ENCODE assay signal across 1 cellular context in the genomic region with DNA sequence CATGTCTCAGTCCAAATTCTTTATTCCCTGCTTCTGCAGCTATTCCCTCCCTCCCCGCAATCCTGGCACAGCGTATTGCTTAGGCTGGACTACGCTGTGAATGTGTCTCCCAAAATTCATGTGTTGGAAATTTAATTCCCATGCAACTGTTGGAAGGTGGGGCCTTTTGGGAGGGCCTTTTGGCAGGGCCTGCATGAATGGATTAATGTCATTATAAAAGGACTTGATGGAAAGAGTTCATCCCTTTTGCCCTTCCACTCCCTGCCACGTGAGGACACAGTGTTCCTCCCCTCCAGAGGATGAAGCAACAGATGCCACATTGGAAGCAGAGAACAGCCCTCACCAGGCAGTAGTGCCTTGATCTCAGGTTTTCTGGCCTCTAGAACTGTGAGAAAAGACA.
TF ChIP-seq lines count a peak whose summit lies in the region.

No MANE protein-coding gene starts in this region.

TF ChIP-seq in HCT116, 20 proteins besides CTCF, POLR2A, EP300 and RAD21 (continued from another document):
- TF ChIP-seq, protein P1, sequence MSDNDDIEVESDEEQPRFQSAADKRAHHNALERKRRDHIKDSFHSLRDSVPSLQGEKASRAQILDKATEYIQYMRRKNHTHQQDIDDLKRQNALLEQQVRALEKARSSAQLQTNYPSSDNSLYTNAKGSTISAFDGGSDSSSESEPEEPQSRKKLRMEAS (IDR thresholded peaks at IDR 0.05) = no peak
- TF ChIP-seq JUND (IDR thresholded peaks at IDR 0.05) (no peak), YY1 (IDR thresholded peaks at IDR 0.05; ENCODE audit: extremely low read depth, insufficient replicate concordance, low read depth, low read length) (no peak), EZH2phosphoT487 (IDR thresholded peaks at IDR 0.05; ENCODE audit: borderline replicate concordance) (no peak), ZNF274 (IDR thresholded peaks at IDR 0.05; ENCODE audit: low read depth, low read length) (no peak), ZFX (IDR thresholded peaks at IDR 0.05) (no peak), SP1 (IDR thresholded peaks at IDR 0.05; ENCODE audit: low read depth) (no peak), SRF (IDR thresholded peaks at IDR 0.05; ENCODE audit: low read depth) (no peak), POLR2AphosphoS5 (IDR thresholded peaks at IDR 0.05; ENCODE audit: low read depth, low read length) (no peak), EGR1 (IDR thresholded peaks at IDR 0.05; ENCODE audit: low read depth) (no peak)
- TF ChIP-seq, protein P2, sequence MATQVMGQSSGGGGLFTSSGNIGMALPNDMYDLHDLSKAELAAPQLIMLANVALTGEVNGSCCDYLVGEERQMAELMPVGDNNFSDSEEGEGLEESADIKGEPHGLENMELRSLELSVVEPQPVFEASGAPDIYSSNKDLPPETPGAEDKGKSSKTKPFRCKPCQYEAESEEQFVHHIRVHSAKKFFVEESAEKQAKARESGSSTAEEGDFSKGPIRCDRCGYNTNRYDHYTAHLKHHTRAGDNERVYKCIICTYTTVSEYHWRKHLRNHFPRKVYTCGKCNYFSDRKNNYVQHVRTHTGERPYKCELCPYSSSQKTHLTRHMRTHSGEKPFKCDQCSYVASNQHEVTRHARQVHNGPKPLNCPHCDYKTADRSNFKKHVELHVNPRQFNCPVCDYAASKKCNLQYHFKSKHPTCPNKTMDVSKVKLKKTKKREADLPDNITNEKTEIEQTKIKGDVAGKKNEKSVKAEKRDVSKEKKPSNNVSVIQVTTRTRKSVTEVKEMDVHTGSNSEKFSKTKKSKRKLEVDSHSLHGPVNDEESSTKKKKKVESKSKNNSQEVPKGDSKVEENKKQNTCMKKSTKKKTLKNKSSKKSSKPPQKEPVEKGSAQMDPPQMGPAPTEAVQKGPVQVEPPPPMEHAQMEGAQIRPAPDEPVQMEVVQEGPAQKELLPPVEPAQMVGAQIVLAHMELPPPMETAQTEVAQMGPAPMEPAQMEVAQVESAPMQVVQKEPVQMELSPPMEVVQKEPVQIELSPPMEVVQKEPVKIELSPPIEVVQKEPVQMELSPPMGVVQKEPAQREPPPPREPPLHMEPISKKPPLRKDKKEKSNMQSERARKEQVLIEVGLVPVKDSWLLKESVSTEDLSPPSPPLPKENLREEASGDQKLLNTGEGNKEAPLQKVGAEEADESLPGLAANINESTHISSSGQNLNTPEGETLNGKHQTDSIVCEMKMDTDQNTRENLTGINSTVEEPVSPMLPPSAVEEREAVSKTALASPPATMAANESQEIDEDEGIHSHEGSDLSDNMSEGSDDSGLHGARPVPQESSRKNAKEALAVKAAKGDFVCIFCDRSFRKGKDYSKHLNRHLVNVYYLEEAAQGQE (IDR thresholded peaks at IDR 0.05; ENCODE audit: low read depth) = no peak
